ENCODE assay signal across 12 cellular contexts in the genomic region with DNA sequence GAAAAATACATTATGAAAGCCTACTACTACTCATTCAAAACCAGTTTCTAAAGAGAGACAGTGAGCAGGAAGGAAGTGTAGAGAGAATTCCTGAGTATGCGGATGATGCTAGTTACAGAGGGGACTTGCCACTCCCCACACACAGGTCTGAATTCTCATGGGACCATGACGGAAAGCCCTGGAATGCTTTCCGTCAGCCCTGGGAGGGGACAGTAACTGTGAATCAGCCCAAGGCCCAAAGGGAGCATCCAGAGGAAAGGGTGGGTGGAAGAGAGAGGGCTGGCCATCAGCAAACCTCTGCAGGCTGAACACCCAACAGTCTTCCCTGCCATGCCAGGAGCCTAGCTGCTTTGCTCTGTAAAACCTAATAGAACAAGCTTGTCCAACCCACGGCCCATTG. TPM values are rescaled to one million over a fixed set of nuclear protein-coding genes. Genes with fewer than 3 reads are reported as not detected.
DNase-seq lines count a peak whose midpoint lies in the region; ATAC-seq and TF ChIP-seq lines count a peak whose summit lies in the region.
"Had no signal": no experiment of that assay in that cellular context is flagged by ENCODE, and none has a peak within 500 bp of the region (broad histone marks: within the 10 kb centered on the region; RNA-seq: fewer than 3 reads in every experiment).

No MANE protein-coding gene starts in this region.

- H2BK12ac ChIP-seq in trophoblast cell (ENCODE audit: low read length) = peak overlapping the region; percentile 37

- no peaks in the 10 kb centered on the region for H3K36me3 ChIP-seq in RWPE2 (ENCODE audit: low read depth)
- H3K36me3 ChIP-seq in trophoblast cell (ENCODE audit: control insufficient read depth in 1 of 2, insufficient read depth in 2 of 2, low read length in 2 of 2) = no peaks in the 10 kb centered on the region
- H3K36me3 ChIP-seq: WERI-Rb-1 had no signal

- H4K8ac ChIP-seq in trophoblast cell (ENCODE audit: low read depth, low read length) = no peak overlapping the region

- H3K27ac ChIP-seq in RWPE2 (ENCODE audit: poor library complexity, severe bottlenecking) (peak overlapping the region; percentile 87), trophoblast cell (ENCODE audit: low read depth, low read length) (no peak overlapping the region)
- H3K27ac ChIP-seq: WERI-Rb-1 had no signal

- H3K79me1 ChIP-seq in trophoblast cell (ENCODE audit: low read length) = peaks cover 17% of the 10 kb centered on the region

- ATAC-seq in RWPE2 (ENCODE audit: low read depth) = no peak
- no peak for ATAC-seq in HG03442 (IDR thresholded peaks at IDR 0.05; ENCODE audit: unreplicated experiment)
- ATAC-seq in HG02642 (IDR thresholded peaks at IDR 0.05; ENCODE audit: poor library complexity, unreplicated experiment) = no peak
- ATAC-seq: Panc1 had no signal

- H3K14ac ChIP-seq in trophoblast cell (ENCODE audit: low read length) = peak overlapping the region; percentile 9

- H3K4me2 ChIP-seq in trophoblast cell (ENCODE audit: low read length) = no peak overlapping the region

- H3K9ac ChIP-seq in trophoblast cell (ENCODE audit: low read length) = no peak overlapping the region

- no peaks in the 10 kb centered on the region for H3K27me3 ChIP-seq in RWPE2 (ENCODE audit: insufficient read depth, poor library complexity, severe bottlenecking)
- no peaks in the 10 kb centered on the region for H3K27me3 ChIP-seq in trophoblast cell (ENCODE audit: insufficient read depth, low read length)

- no peaks in the 10 kb centered on the region for H3K79me2 ChIP-seq in trophoblast cell (ENCODE audit: control insufficient read depth, insufficient read depth, low read length, poor library complexity)

- peaks cover 51% of the 10 kb centered on the region for H3K4me1 ChIP-seq in RWPE2 (ENCODE audit: insufficient read depth, poor library complexity, severe bottlenecking)
- H3K4me1 ChIP-seq in trophoblast cell (ENCODE audit: control insufficient read depth in 1 of 2, insufficient read depth in 2 of 2, low read length in 2 of 2) = peaks cover 33 to 38% of the 10 kb centered on the region in 2 experiments

- H3K4me3 ChIP-seq in RWPE2 (ENCODE audit: severe bottlenecking) (no peak overlapping the region), trophoblast cell (ENCODE audit: low read depth, low read length) (no peak overlapping the region)

- H3K18ac ChIP-seq in trophoblast cell (ENCODE audit: low read length) = no peak overlapping the region

- no peak overlapping the region for H3K23ac ChIP-seq in trophoblast cell (ENCODE audit: low read length)

- no peak overlapping the region for H4K91ac ChIP-seq in trophoblast cell (ENCODE audit: low read depth, low read length)

- H4K12ac ChIP-seq in trophoblast cell (ENCODE audit: low read depth, low read length) = no peak overlapping the region

- no peak overlapping the region for H3K4ac ChIP-seq in trophoblast cell (ENCODE audit: low read depth, low read length)

- H2BK120ac ChIP-seq in trophoblast cell (ENCODE audit: insufficient read depth, low read length, poor library complexity) = peak overlapping the region; percentile 82

- DNase-seq in EH (ENCODE audit: low read depth) = peak; percentile 85
- DNase-seq in RWPE2 (ENCODE audit: low spot score) = no peak
- DNase-seq in fibroblast of gingiva (ENCODE audit: low read depth) = peak; percentile 34
- peak in 1 of 2 donors; percentile 5 for DNase-seq in trophoblast cell
- DNase-seq in DMS79 (lab: John Stamatoyannopoulos, UW) = no peak
- DNase-seq in NOMO-1 (lab: John Stamatoyannopoulos, UW; ENCODE audit: unreplicated experiment in 2 of 2) = no peak
- DNase-seq: activated naive CD4-positive, alpha-beta T cell treated with Interleukin-2 at 50 U/mL for 16 hours; NCI-H2081; WERI-Rb-1 had no signal

- no CpG with 5 or more reads among the region's 4 CpGs for WGBS in trophoblast cell (ENCODE audit: extremely low coverage, insufficient coverage, insufficient read length)

- H3K9me3 ChIP-seq in RWPE2 (ENCODE audit: severe bottlenecking) (no peaks in the 10 kb centered on the region), trophoblast cell (ENCODE audit: insufficient read depth, low read depth, low read length) (no peaks in the 10 kb centered on the region)

- TF ChIP-seq CTCF in RWPE2 (IDR thresholded peaks at IDR 0.05; ENCODE audit: poor library complexity, severe bottlenecking) = no peak

- no peak overlapping the region for H2BK5ac ChIP-seq in trophoblast cell (ENCODE audit: low read depth, low read length, poor library complexity)

- H2AFZ ChIP-seq in trophoblast cell (ENCODE audit: insufficient read depth, low read length, poor library complexity) = no peak overlapping the region

- peak overlapping the region; percentile 52 for H2AK5ac ChIP-seq in trophoblast cell (ENCODE audit: low read length)

RNA-seq across cellular contexts. Expression of gene RCSD1, which starts 36.4 kb away (rescaled TPM):
- polyA plus RNA-seq in trophoblast cell (2013) = 0.46 and 0.53 TPM in 2 replicates

RNA-seq across cellular contexts. Expression of gene MPZL1, which starts 55.4 kb away (rescaled TPM):
- polyA plus RNA-seq in trophoblast cell (2013) = 335 and 346 TPM in 2 replicates

Comparison
In these comparisons a context has a peak if more than half of its experiments do, and no peak if none do; other contexts are left out.
1. DNase-seq: peak in EH (single experiment) and fibroblast of gingiva (single experiment); none in RWPE2 (single experiment), DMS79 (single experiment) and NOMO-1 (0 of 2).